ENCODE assay signal across 11 cellular contexts in the genomic region with DNA sequence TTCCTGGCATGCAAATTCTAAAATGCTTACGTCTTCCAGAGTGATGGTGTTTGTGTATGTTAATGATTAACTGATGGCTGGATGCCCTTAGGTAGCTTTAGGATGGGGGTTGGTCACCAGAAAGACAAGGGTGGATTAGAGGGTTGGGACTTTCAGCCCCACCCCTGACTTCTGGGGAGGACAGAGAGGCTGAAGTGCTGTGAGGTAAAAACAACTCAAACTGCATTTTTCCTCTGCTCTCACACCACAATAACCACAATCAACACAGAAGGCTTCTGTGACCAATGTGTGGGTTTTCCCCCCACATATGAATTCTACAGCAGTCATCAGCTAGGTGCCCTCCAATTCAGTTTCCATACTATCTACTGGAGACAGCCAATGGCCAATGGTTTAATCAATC. TPM values are rescaled to one million over a fixed set of nuclear protein-coding genes. Genes with fewer than 3 reads are reported as not detected.
A peak's percentile ranks its signal among the peaks of the same experiment; 100 is the strongest.
DNase-seq lines count a peak whose midpoint lies in the region; ATAC-seq and TF ChIP-seq lines count a peak whose summit lies in the region.
"Had no signal": no experiment of that assay in that cellular context is flagged by ENCODE, and none has a peak within 500 bp of the region (broad histone marks: within the 10 kb centered on the region; RNA-seq: fewer than 3 reads in every experiment).

No MANE protein-coding gene starts in this region.

- no peak for TF ChIP-seq CTCF in foreskin keratinocyte (conservative IDR thresholded peaks at IDR 0.05)

- no peak overlapping the region for H3K27ac Mint-ChIP-seq in activated CD8-positive, alpha-beta memory T cell treated with anti-CD3 and anti-CD28 coated beads, Interleukin-2, amount 10 ng/mL, durations not matched to agents 7 days and 5 days
- H3K27ac Mint-ChIP-seq in stimulated activated memory B cell treated with anti-CD40 and anti-IgM and Interleukin-4, amounts not matched to agents 10 μg/mL and 1 μg/mL and 100 μg/mL, for 72 hours: no peak overlapping the region
- H3K27ac Mint-ChIP-seq: activated naive CD4-positive, alpha-beta T cell treated with anti-CD3 and anti-CD28 coated beads, Interleukin-2, amount 10 ng/mL, durations not matched to agents 7 days and 5 days had no signal

- no peak overlapping the region for H3K4me3 ChIP-seq in Jurkat, Clone E6-1 (ENCODE audit: low read length)
- H3K4me3 ChIP-seq: esophagus squamous epithelium had no signal

- peak; percentile 68 for ATAC-seq in activated CD8-positive, alpha-beta memory T cell treated with anti-CD3 and anti-CD28 coated beads, Interleukin-2, amount 10 ng/mL, durations not matched to agents 7 days and 5 days
- ATAC-seq in HG02840 (IDR thresholded peaks at IDR 0.05; ENCODE audit: low FRiP score, unreplicated experiment): peak; percentile 94
- ATAC-seq in stimulated activated memory B cell treated with anti-CD40 and anti-IgM and Interleukin-4, amounts not matched to agents 10 μg/mL and 1 μg/mL and 100 μg/mL, for 72 hours: peak; percentile 77
- ATAC-seq in foreskin keratinocyte: no peak

- CTCF ChIA-PET in activated CD8-positive, alpha-beta memory T cell treated with anti-CD3 and anti-CD28 coated beads, Interleukin-2, amount 10 ng/mL, durations not matched to agents 7 days and 5 days (lab: Charles Lee): interaction anchor here (1.0 kb wide), 1 partner anchor 115 kb away, joined by 3 read pairs; no protein-coding TSS in a partner anchor

- no peaks in the 10 kb centered on the region for H3K36me3 Mint-ChIP-seq in activated CD8-positive, alpha-beta memory T cell treated with anti-CD3 and anti-CD28 coated beads, Interleukin-2, amount 10 ng/mL, durations not matched to agents 7 days and 5 days
- H3K36me3 Mint-ChIP-seq in stimulated activated memory B cell treated with anti-CD40 and anti-IgM and Interleukin-4, amounts not matched to agents 10 μg/mL and 1 μg/mL and 100 μg/mL, for 72 hours: no peaks in the 10 kb centered on the region
- H3K36me3 Mint-ChIP-seq: activated naive CD4-positive, alpha-beta T cell treated with anti-CD3 and anti-CD28 coated beads, Interleukin-2, amount 10 ng/mL, durations not matched to agents 7 days and 5 days had no signal

- peaks cover 32% of the 10 kb centered on the region for H3K27me3 Mint-ChIP-seq in activated CD8-positive, alpha-beta memory T cell treated with anti-CD3 and anti-CD28 coated beads, Interleukin-2, amount 10 ng/mL, durations not matched to agents 7 days and 5 days
- peaks cover 29% of the 10 kb centered on the region for H3K27me3 Mint-ChIP-seq in stimulated activated memory B cell treated with anti-CD40 and anti-IgM and Interleukin-4, amounts not matched to agents 10 μg/mL and 1 μg/mL and 100 μg/mL, for 72 hours

- peaks cover 14% of the 10 kb centered on the region for H3K4me1 Mint-ChIP-seq in activated CD8-positive, alpha-beta memory T cell treated with anti-CD3 and anti-CD28 coated beads, Interleukin-2, amount 10 ng/mL, durations not matched to agents 7 days and 5 days
- H3K4me1 Mint-ChIP-seq in stimulated activated memory B cell treated with anti-CD40 and anti-IgM and Interleukin-4, amounts not matched to agents 10 μg/mL and 1 μg/mL and 100 μg/mL, for 72 hours: peaks cover 12% of the 10 kb centered on the region

- H3K4me1 ChIP-seq in foreskin keratinocyte: no peaks in the 10 kb centered on the region
- H3K4me1 ChIP-seq: esophagus squamous epithelium had no signal

- H3K27me3 ChIP-seq in foreskin keratinocyte: peaks cover 23% of the 10 kb centered on the region
- H3K27me3 ChIP-seq: esophagus squamous epithelium had no signal

- H3K4me3 Mint-ChIP-seq in activated CD8-positive, alpha-beta memory T cell treated with anti-CD3 and anti-CD28 coated beads, Interleukin-2, amount 10 ng/mL, durations not matched to agents 7 days and 5 days: no peak overlapping the region
- no peak overlapping the region for H3K4me3 Mint-ChIP-seq in stimulated activated memory B cell treated with anti-CD40 and anti-IgM and Interleukin-4, amounts not matched to agents 10 μg/mL and 1 μg/mL and 100 μg/mL, for 72 hours
- H3K4me3 Mint-ChIP-seq: activated naive CD4-positive, alpha-beta T cell treated with anti-CD3 and anti-CD28 coated beads, Interleukin-2, amount 10 ng/mL, durations not matched to agents 7 days and 5 days had no signal

- H3K27ac ChIP-seq in foreskin keratinocyte: no peak overlapping the region
- H3K27ac ChIP-seq: esophagus squamous epithelium had no signal

- no peaks in the 10 kb centered on the region for H3K9me3 Mint-ChIP-seq in activated CD8-positive, alpha-beta memory T cell treated with anti-CD3 and anti-CD28 coated beads, Interleukin-2, amount 10 ng/mL, durations not matched to agents 7 days and 5 days (ENCODE audit: low read depth)
- no peaks in the 10 kb centered on the region for H3K9me3 Mint-ChIP-seq in stimulated activated memory B cell treated with anti-CD40 and anti-IgM and Interleukin-4, amounts not matched to agents 10 μg/mL and 1 μg/mL and 100 μg/mL, for 72 hours
- H3K9me3 Mint-ChIP-seq: activated naive CD4-positive, alpha-beta T cell treated with anti-CD3 and anti-CD28 coated beads, Interleukin-2, amount 10 ng/mL, durations not matched to agents 7 days and 5 days had no signal

- peak; percentile 51 for DNase-seq in activated CD8-positive, alpha-beta memory T cell treated with anti-CD3 and anti-CD28 coated beads, Interleukin-2, amount 10 ng/mL, durations not matched to agents 7 days and 5 days
- DNase-seq in activated CD8-positive, alpha-beta memory T cell treated with anti-CD3 and anti-CD28 coated beads, Interleukin-2, amount 50 U/mL, for 48 hours: no peak
- peak; percentile 16 for DNase-seq in Jurkat, Clone E6-1 (ENCODE audit: low read depth, low spot score)
- DNase-seq in NCI-H2196 (lab: John Stamatoyannopoulos, UW; ENCODE audit: unreplicated experiment): no peak
- no peak for DNase-seq in stimulated activated CD4-positive, alpha-beta T cell treated with anti-CD3 and anti-CD28 coated beads, Interleukin-2, amount 100 ng/mL, for 48 hours
- DNase-seq in foreskin keratinocyte: no peak
- DNase-seq: activated naive CD4-positive, alpha-beta T cell treated with anti-CD3 and anti-CD28 coated beads, Interleukin-2, amount 10 ng/mL, durations not matched to agents 7 days and 5 days; esophagus squamous epithelium; NCI-H187 had no signal

RNA-seq across cellular contexts. Expression of gene DDIT4L, which starts 18.7 kb away (rescaled TPM):
- total RNA-seq in activated CD8-positive, alpha-beta memory T cell treated with anti-CD3 and anti-CD28 coated beads, Interleukin-2, amount 10 ng/mL, durations not matched to agents 7 days and 5 days: under 1 TPM; 0.21 to 0.58 TPM
- polyA plus RNA-seq in Jurkat, Clone E6-1 (2012; ENCODE audit: insufficient read depth, insufficient read length): not detected
- total RNA-seq in foreskin keratinocyte: 1.3 TPM in 2 replicates
- 0.64 and 0.91 TPM in 2 replicates for polyA plus RNA-seq in foreskin keratinocyte

Comparison
In these comparisons a context has a peak if more than half of its experiments do, and no peak if none do; other contexts are left out.
1. DNase-seq: peak in activated CD8-positive, alpha-beta memory T cell treated with anti-CD3 and anti-CD28 coated beads, Interleukin-2, amount 10 ng/mL, durations not matched to agents 7 days and 5 days (single experiment) and Jurkat, Clone E6-1 (single experiment); none in activated CD8-positive, alpha-beta memory T cell treated with anti-CD3 and anti-CD28 coated beads, Interleukin-2, amount 50 U/mL, for 48 hours (single experiment), NCI-H2196 (single experiment), stimulated activated CD4-positive, alpha-beta T cell treated with anti-CD3 and anti-CD28 coated beads, Interleukin-2, amount 100 ng/mL, for 48 hours (0 of 2) and foreskin keratinocyte (0 of 2).